Comparison of ENCODE assay signal across 31 cellular contexts in genomic region chr15:76222159-76222558, GRCh38.
"Had no signal": no experiment of that assay in that cellular context is flagged by ENCODE, and none has a peak within 500 bp of the region (broad histone marks: within the 10 kb centered on the region; RNA-seq: fewer than 3 reads in every experiment).

No MANE protein-coding gene starts in this region.

- H3K4me1 ChIP-seq: neural progenitor cell, spleen, testis had no signal

- H3K9me3 Mint-ChIP-seq: immature natural killer cell; naive B cell; natural killer cell; stimulated activated memory B cell treated with anti-CD40 and anti-IgM and Interleukin-4, amounts not matched to agents 10 μg/mL and 1 μg/mL and 100 μg/mL, for 72 hours; stimulated activated naive CD8-positive, alpha-beta T cell treated with anti-CD3 and anti-CD28 coated beads, Interleukin-15, amount 100 ng/mL, for 72 hours had no signal

- ATAC-seq: natural killer cell; right cardiac atrium; sciatic nerve; stimulated activated memory B cell treated with anti-CD40 and anti-IgM and Interleukin-4, amounts not matched to agents 10 μg/mL and 1 μg/mL and 100 μg/mL, for 72 hours; stimulated activated naive CD8-positive, alpha-beta T cell treated with anti-CD3 and anti-CD28 coated beads, Interleukin-15, amount 100 ng/mL, for 72 hours had no signal

- H3K36me3 Mint-ChIP-seq: natural killer cell had no signal

- DNase-seq: hypothalamus; immature natural killer cell; left ventricle myocardium inferior; mesendoderm; naive B cell; natural killer cell; nephron progenitor cell; occipital lobe; retina; right cardiac atrium; spleen; stimulated activated CD4-positive, alpha-beta T cell treated with anti-CD3 and anti-CD28 coated beads, Interleukin-2, amount 100 ng/mL, for 48 hours; stimulated activated CD4-positive, alpha-beta T cell treated with anti-CD3 and anti-CD28 coated beads, Interleukin-4, amount 100 ng/mL, for 4 hours; stimulated activated CD8-positive, alpha-beta memory T cell treated with anti-CD3 and anti-CD28 coated beads, Interleukin-4, amount 100 ng/mL, for 48 hours; stimulated activated naive CD4-positive, alpha-beta T cell treated with Interleukin-2 at 50 U/mL for 16 hours; stimulated activated naive CD8-positive, alpha-beta T cell treated with anti-CD3 and anti-CD28 coated beads, Interleukin-15, amount 100 ng/mL, for 72 hours; substantia nigra; testis; thyroid gland; transverse colon; upper lobe of left lung had no signal

- H3K9me3 ChIP-seq: neutrophil, spleen, testis, thyroid gland, transverse colon, upper lobe of left lung, vagina had no signal

- H3K4me3 ChIP-seq: left ventricle myocardium inferior, lung, neural progenitor cell, skin epidermis, spleen, testis, thyroid gland, transverse colon, upper lobe of left lung, vagina had no signal

- H3K27me3 Mint-ChIP-seq: naive B cell; progenitor cell of endocrine pancreas; stimulated activated memory B cell treated with anti-CD40 and anti-IgM and Interleukin-4, amounts not matched to agents 10 μg/mL and 1 μg/mL and 100 μg/mL, for 72 hours; stimulated activated naive CD8-positive, alpha-beta T cell treated with anti-CD3 and anti-CD28 coated beads, Interleukin-15, amount 100 ng/mL, for 72 hours had no signal

- H3K27ac ChIP-seq: left ventricle myocardium inferior, neural progenitor cell, neutrophil, skin epidermis, spleen, testis, thyroid gland, transverse colon, upper lobe of left lung, vagina had no signal

- FAIRE-seq: islet of Langerhans had no signal

- H3K27ac Mint-ChIP-seq: immature natural killer cell; mesothelial cell of epicardium; naive B cell; natural killer cell; nephron progenitor cell; neural progenitor cell; progenitor cell of endocrine pancreas; stimulated activated memory B cell treated with anti-CD40 and anti-IgM and Interleukin-4, amounts not matched to agents 10 μg/mL and 1 μg/mL and 100 μg/mL, for 72 hours; stimulated activated naive CD8-positive, alpha-beta T cell treated with anti-CD3 and anti-CD28 coated beads, Interleukin-15, amount 100 ng/mL, for 72 hours had no signal

- H3K27me3 ChIP-seq: neural progenitor cell, neutrophil, spleen, testis, thyroid gland, transverse colon, upper lobe of left lung, vagina had no signal

- H3K4me3 Mint-ChIP-seq: immature natural killer cell; mesothelial cell of epicardium; naive B cell; natural killer cell; nephron progenitor cell; neural progenitor cell; stimulated activated memory B cell treated with anti-CD40 and anti-IgM and Interleukin-4, amounts not matched to agents 10 μg/mL and 1 μg/mL and 100 μg/mL, for 72 hours; stimulated activated naive CD8-positive, alpha-beta T cell treated with anti-CD3 and anti-CD28 coated beads, Interleukin-15, amount 100 ng/mL, for 72 hours had no signal

- H3K4me1 Mint-ChIP-seq: neural progenitor cell; stimulated activated memory B cell treated with anti-CD40 and anti-IgM and Interleukin-4, amounts not matched to agents 10 μg/mL and 1 μg/mL and 100 μg/mL, for 72 hours had no signal
